14 cellular contexts compared by ENCODE assay signal in genomic region chr2:148602918-148603561, GRCh38. TPM values are rescaled to one million over a fixed set of nuclear protein-coding genes. Genes with fewer than 3 reads are reported as not detected.
DNase-seq lines count a peak whose midpoint lies in the region; ATAC-seq, FAIRE-seq and TF ChIP-seq lines count a peak whose summit lies in the region.
"Had no signal": no experiment of that assay in that cellular context is flagged by ENCODE, and none has a peak within 500 bp of the region (broad histone marks: within the 10 kb centered on the region; RNA-seq: fewer than 3 reads in every experiment).

No MANE protein-coding gene starts in this region.

- H3K4me1 ChIP-seq in A673 (ENCODE audit: insufficient read depth, low read length, poor library complexity, severe bottlenecking), result no peaks in the 10 kb centered on the region
- H3K4me1 ChIP-seq: esophagus squamous epithelium, pancreas had no signal

- intact Hi-C loops in A673 (cut with micrococcal nuclease; ENCODE audit: unreplicated experiment), result no loop called here

- H3K4me1 Mint-ChIP-seq in activated T-cell treated with anti-CD3 and anti-CD28 coated beads, Interleukin-2, amount 50 U/mL, for 4 hours (ENCODE audit: low read depth), result peaks cover 4% of the 10 kb centered on the region

- H3K27ac ChIP-seq in A673 (ENCODE audit: low read depth, low read length, poor library complexity, severe bottlenecking), result no peak overlapping the region
- H3K27ac ChIP-seq: esophagus squamous epithelium, pancreas, RWPE1 had no signal

- no TSS peak for BruUV-seq in A673 (replicated peaks; lab: Mats Ljungman, UMichigan)

- peak; percentile 35 for DNase-seq in GM06990 (ENCODE audit: extremely low read depth, insufficient read length)
- DNase-seq in activated T-cell treated with anti-CD3 and anti-CD28 coated beads, Interleukin-2, amount 50 U/mL, for 4 hours, result no peak
- DNase-seq in A673 (ENCODE audit: low spot score), result no peak
- DNase-seq in cerebellar cortex (ENCODE audit: low spot score), result no peak
- DNase-seq in HTR-8/SVneo (ENCODE audit: insufficient read length, low spot score), result no peak
- DNase-seq: activated naive CD4-positive, alpha-beta T cell; esophagus squamous epithelium; pancreas had no signal

- peaks cover 13% of the 10 kb centered on the region for H3K9me3 Mint-ChIP-seq in activated T-cell treated with anti-CD3 and anti-CD28 coated beads, Interleukin-2, amount 50 U/mL, for 4 hours

- H3K9me3 ChIP-seq in A673 (ENCODE audit: low read depth, low read length, poor library complexity, severe bottlenecking), result no peaks in the 10 kb centered on the region
- H3K9me3 ChIP-seq: pancreas had no signal

- POLR2A ChIA-PET in A673 (lab: Charles Lee; ENCODE audit: low non-redundant PET), result no interaction called here

- H3K4me3 Mint-ChIP-seq in activated T-cell treated with anti-CD3 and anti-CD28 coated beads, Interleukin-2, amount 50 U/mL, for 4 hours, result no peak overlapping the region

- no peaks in the 10 kb centered on the region for H3K27me3 Mint-ChIP-seq in activated T-cell treated with anti-CD3 and anti-CD28 coated beads, Interleukin-2, amount 50 U/mL, for 4 hours (ENCODE audit: low read depth)

- TF ChIP-seq CTCF in GM06990 (IDR thresholded peaks at IDR 0.05; ENCODE audit: insufficient read depth, low read length, poor library complexity, severe bottlenecking) (no peak), A673 (conservative IDR thresholded peaks at IDR 0.05; ENCODE audit: low read depth, low read length) (no peak)

- H3K36me3 Mint-ChIP-seq in activated T-cell treated with anti-CD3 and anti-CD28 coated beads, Interleukin-2, amount 50 U/mL, for 4 hours (ENCODE audit: insufficient read depth), result no peaks in the 10 kb centered on the region

- no peaks in the 10 kb centered on the region for H3K36me3 ChIP-seq in GM06990 (ENCODE audit: control insufficient read depth, insufficient read depth, low read length)
- no peaks in the 10 kb centered on the region for H3K36me3 ChIP-seq in A673 (ENCODE audit: insufficient read depth, low read length, poor library complexity, severe bottlenecking)
- H3K36me3 ChIP-seq: esophagus squamous epithelium, pancreas had no signal

- CTCF ChIA-PET in A673 (lab: Charles Lee), result no interaction called here

- ATAC-seq in GM18517 (IDR thresholded peaks at IDR 0.05; ENCODE audit: unreplicated experiment) (peak; percentile 9), HG02642 (IDR thresholded peaks at IDR 0.05; ENCODE audit: poor library complexity, unreplicated experiment) (peak; percentile 2), GM21367 (IDR thresholded peaks at IDR 0.05; ENCODE audit: unreplicated experiment) (no peak)
- peak; percentile 66 to 68 for ATAC-seq in activated T-cell treated with anti-CD3 and anti-CD28 coated beads, Interleukin-2, amount 50 U/mL, for 4 hours
- ATAC-seq: pancreas had no signal

- H3K4me3 ChIP-seq in GM06990 (replicated peaks; ENCODE audit: low read depth, low read length) (no peak overlapping the region; the same call in 1 of the 2 replicates), A673 (ENCODE audit: low read depth, low read length, poor library complexity, severe bottlenecking) (no peak overlapping the region)
- H3K4me3 ChIP-seq: esophagus squamous epithelium, pancreas had no signal

- no peak for FAIRE-seq in HTR-8/SVneo (lab: Jason Lieb, UNC)
- FAIRE-seq: G401.6, pancreas, TTC549 had no signal

- H3K27me3 ChIP-seq in GM06990 (replicated peaks; ENCODE audit: control insufficient read depth, insufficient read depth, low read length), result peaks cover 2% of the 10 kb centered on the region; the same call in 1 of the 2 replicates
- H3K27me3 ChIP-seq in A673 (replicated peaks; ENCODE audit: insufficient read depth, low read depth, low read length, poor library complexity), result no peaks in the 10 kb centered on the region
- H3K27me3 ChIP-seq: pancreas had no signal

RNA-seq across cellular contexts. Expression of gene EPC2, which starts 41.5 kb away (rescaled TPM):
- total RNA-seq in activated T-cell treated with anti-CD3 and anti-CD28 coated beads, Interleukin-2, amount 50 U/mL, for 4 hours, result 10 to 100 TPM; 28.4 to 32.4 (median 28.6) TPM
- 29.7 and 32.4 TPM in 2 replicates for total RNA-seq in A673 (2021)
